15 cellular contexts compared by ENCODE assay signal in the genomic region with DNA sequence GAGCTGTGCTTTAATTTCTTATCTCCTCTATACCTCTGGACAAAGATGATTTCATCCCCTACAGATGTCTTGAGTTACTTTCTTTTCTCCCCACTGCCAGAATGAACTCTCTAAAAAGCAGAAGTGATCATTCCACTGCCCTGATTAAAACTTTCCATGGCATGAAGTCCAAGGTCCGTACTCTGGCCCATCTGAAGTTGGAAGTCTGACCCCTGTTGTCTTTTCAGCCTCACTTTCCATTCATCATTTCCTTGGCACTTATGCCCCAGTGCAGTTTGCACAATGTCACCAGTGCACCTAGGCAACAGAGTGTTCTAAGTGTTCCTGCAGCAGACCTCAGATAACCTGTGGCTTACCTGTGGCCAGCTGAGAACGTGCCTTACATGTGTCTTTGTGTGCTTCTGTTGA.
DNase-seq lines count a peak whose midpoint lies in the region; ATAC-seq, FAIRE-seq and TF ChIP-seq lines count a peak whose summit lies in the region.
"Had no signal": no experiment of that assay in that cellular context is flagged by ENCODE, and none has a peak within 500 bp of the region (broad histone marks: within the 10 kb centered on the region; RNA-seq: fewer than 3 reads in every experiment).

No MANE protein-coding gene starts in this region.

- TF ChIP-seq POLR2A in GM12878 (IDR thresholded peaks at IDR 0.05; ENCODE audit: low read depth, low read length) = no peak

- 0% methylated on average over 2 of the region's 2 CpGs for WGBS in GM12878 (ENCODE audit: insufficient coverage, insufficient replicate concordance, low lambda C conversion rate, missing lambda C conversion rate)
- WGBS in mesendoderm (ENCODE audit: extremely low coverage, insufficient coverage, low lambda C conversion rate) = no CpG with 5 or more reads among the region's 2 CpGs

- H2AK5ac ChIP-seq in mesendoderm (ENCODE audit: low read length) = no peak overlapping the region

- H3K4me3 ChIP-seq in GM12878 (no peak overlapping the region), mesendoderm (ENCODE audit: low read length) (no peak overlapping the region), neural progenitor cell (no peak overlapping the region)
- H3K4me3 ChIP-seq: dorsolateral prefrontal cortex, gastrocnemius medialis, MG63 had no signal

- H4K8ac ChIP-seq in mesendoderm (ENCODE audit: low read depth, low read length) = no peak overlapping the region

- no peak for TF ChIP-seq RAD21 in GM12878 (IDR thresholded peaks at IDR 0.05; ENCODE audit: insufficient read depth, low read depth, low read length)

- H3K4me1 ChIP-seq in GM12878 (ENCODE audit: control insufficient read depth, insufficient read depth, low read length) = peaks cover 8% of the 10 kb centered on the region; the same call in 1 of the 2 replicates
- H3K4me1 ChIP-seq in mesendoderm (ENCODE audit: control insufficient read depth, low read depth, low read length) = peaks cover 2% of the 10 kb centered on the region
- H3K4me1 ChIP-seq in neural progenitor cell = no peaks in the 10 kb centered on the region

- DNase-seq in GM12878 (ENCODE audit: low read depth, low spot score) (peak; percentile 23), progenitor cell of endocrine pancreas (ENCODE audit: low spot score, unreplicated experiment) (no peak), mesendoderm (no peak), neural progenitor cell (ENCODE audit: low spot score) (no peak), mesenteric fat pad (ENCODE audit: low spot score) (no peak)
- DNase-seq in effector CD8-positive, alpha-beta T cell (lab: John Stamatoyannopoulos, UW) = no peak
- DNase-seq: anterior cingulate cortex, dorsolateral prefrontal cortex, gastrocnemius medialis, MG63 had no signal

- H3K18ac ChIP-seq in mesendoderm (ENCODE audit: low read length) = no peak overlapping the region

- no peaks in the 10 kb centered on the region for H3K9me3 Mint-ChIP-seq in progenitor cell of endocrine pancreas (ENCODE audit: low read depth)
- peaks cover 4% of the 10 kb centered on the region for H3K9me3 Mint-ChIP-seq in neural progenitor cell
- H3K9me3 Mint-ChIP-seq: T-helper 1 cell treated with Interleukin-12 subunit alpha and Interleukin-12 subunit beta and Interleukin-4 antibody, amounts not matched to agents 30 μg/mL and 1 μg/mL, for 36 hours had no signal

- no peak for TF ChIP-seq CTCF in GM12878 (IDR thresholded peaks at IDR 0.05 in 2 of 3, conservative IDR thresholded peaks at IDR 0.05 in 1 of 3; ENCODE audit: control insufficient read depth in 2 of 3, extremely low read depth in 1 of 3, insufficient read depth in 1 of 3, low read depth in 3 of 3, low read length in 3 of 3)
- no peak for TF ChIP-seq CTCF in progenitor cell of endocrine pancreas (IDR thresholded peaks at IDR 0.05; ENCODE audit: unreplicated experiment)
- TF ChIP-seq CTCF in neural progenitor cell (IDR thresholded peaks at IDR 0.05) = no peak

- ATAC-seq in GM19372 (IDR thresholded peaks at IDR 0.05; ENCODE audit: low read depth, unreplicated experiment) (peak; percentile 42), HG03342 (IDR thresholded peaks at IDR 0.05; ENCODE audit: unreplicated experiment) (peak; percentile 61), GM12878 (peak; percentile 82)
- ATAC-seq: gastrocnemius medialis had no signal

- peaks cover 6% of the 10 kb centered on the region for H3F3A ChIP-seq in neural progenitor cell (ENCODE audit: low read depth)

- no peak overlapping the region for H3K27ac ChIP-seq in GM12878 (ENCODE audit: control insufficient read depth, insufficient read depth)
- H3K27ac ChIP-seq in mesendoderm (ENCODE audit: low read depth, low read length) = no peak overlapping the region
- no peak overlapping the region for H3K27ac ChIP-seq in neural progenitor cell
- H3K27ac ChIP-seq: dorsolateral prefrontal cortex, gastrocnemius medialis had no signal

- no peak overlapping the region for H4K5ac ChIP-seq in mesendoderm (ENCODE audit: low read length)

- in situ Hi-C loops in GM12878 (cut with MboI) = no loop called here

- H4K20me1 ChIP-seq in GM12878 (ENCODE audit: control insufficient read depth, insufficient read depth) (no peaks in the 10 kb centered on the region), neural progenitor cell (ENCODE audit: low read depth) (no peaks in the 10 kb centered on the region)

- H3K27me3 Mint-ChIP-seq in progenitor cell of endocrine pancreas (no peaks in the 10 kb centered on the region), neural progenitor cell (ENCODE audit: insufficient read depth, low read depth) (no peaks in the 10 kb centered on the region)

- no peaks in the 10 kb centered on the region for H3K9me3 ChIP-seq in GM12878 (replicated peaks; ENCODE audit: control insufficient read depth, insufficient read depth, low read length)
- no peaks in the 10 kb centered on the region for H3K9me3 ChIP-seq in neural progenitor cell (ENCODE audit: low read depth)
- H3K9me3 ChIP-seq: gastrocnemius medialis, MG63 had no signal

- H3K27me3 ChIP-seq in GM12878 (replicated peaks in 1 of 2; ENCODE audit: control insufficient read depth in 2 of 2, insufficient read depth in 2 of 2, low read length in 1 of 2) (no peaks in the 10 kb centered on the region), mesendoderm (ENCODE audit: insufficient read depth, low read length, poor library complexity) (no peaks in the 10 kb centered on the region), neural progenitor cell (no peaks in the 10 kb centered on the region)
- H3K27me3 ChIP-seq: gastrocnemius medialis, MG63 had no signal

- intact Hi-C loops in GM12878 (cut with micrococcal nuclease; ENCODE audit: unreplicated experiment) = loop anchor here (10.0 kb wide), 1 partner anchor 565 kb away; no protein-coding TSS in a partner anchor

- CTCF ChIA-PET in GM12878 (lab: Yijun Ruan, JAX) = interaction anchor here (1.4 kb wide), 1 partner anchor 70 kb away, joined by 4 read pairs; no protein-coding TSS in a partner anchor

- H3K56ac ChIP-seq in mesendoderm (ENCODE audit: low read length) = no peak overlapping the region

- H3K23ac ChIP-seq in mesendoderm (ENCODE audit: low read length) = no peak overlapping the region

- H2BK120ac ChIP-seq in mesendoderm (ENCODE audit: low read depth, low read length) = no peak overlapping the region

- POLR2A ChIA-PET in GM12878 (lab: Charles Lee) = interaction anchor here (0.6 kb wide), 1 partner anchor 221 kb away, joined by 3 read pairs; no protein-coding TSS in a partner anchor

- H3K4me3 Mint-ChIP-seq in progenitor cell of endocrine pancreas (ENCODE audit: low read depth) (no peak overlapping the region), neural progenitor cell (no peak overlapping the region)
- H3K4me3 Mint-ChIP-seq: T-helper 1 cell treated with Interleukin-12 subunit alpha and Interleukin-12 subunit beta and Interleukin-4 antibody, amounts not matched to agents 30 μg/mL and 1 μg/mL, for 36 hours had no signal

- no peak overlapping the region for H2AFZ ChIP-seq in GM12878 (ENCODE audit: control insufficient read depth, low read depth, low read length)
- H2AFZ ChIP-seq in neural progenitor cell (replicated peaks) = no peak overlapping the region

- TF ChIP-seq EP300 in GM12878 (IDR thresholded peaks at IDR 0.05; ENCODE audit: borderline replicate concordance in 1 of 2, control insufficient read depth in 1 of 2, low read depth in 2 of 2, low read length in 2 of 2) = peak in 1 of 2 experiments; percentile 54; a peak in 1 of 4 replicates

- SMC1A ChIA-PET in GM12878 (lab: Charles Lee; ENCODE audit: uncharacterized antibody, unreplicated experiment) = interaction anchor here (1.1 to 5.9 kb wide), 4 partner anchors 11 to 338 kb away, joined by 3 to 29 read pairs (median 9); no protein-coding TSS in a partner anchor

- no peak overlapping the region for H3K4me2 ChIP-seq in GM12878 (ENCODE audit: control insufficient read depth, insufficient read depth)
- H3K4me2 ChIP-seq in mesendoderm (ENCODE audit: low read length) = no peak overlapping the region
- no peak overlapping the region for H3K4me2 ChIP-seq in neural progenitor cell

- BruUV-seq in GM12878 (replicated peaks; lab: Mats Ljungman, UMichigan) = no TSS peak

- H2BK15ac ChIP-seq in mesendoderm (replicated peaks; ENCODE audit: low read depth) = no peak overlapping the region

- H3K9ac ChIP-seq in GM12878 (ENCODE audit: control insufficient read depth, insufficient read depth, low read length) (no peak overlapping the region), mesendoderm (ENCODE audit: low read length) (no peak overlapping the region), neural progenitor cell (no peak overlapping the region)

- peak; percentile 47 for FAIRE-seq in GM12878 (lab: Jason Lieb, UNC)
- FAIRE-seq: GM12892, keratinocyte had no signal

- H3K79me1 ChIP-seq in mesendoderm (ENCODE audit: low read length) = no peaks in the 10 kb centered on the region

- RAD21 ChIA-PET in GM12878 (lab: Charles Lee; ENCODE audit: unreplicated experiment) = no interaction called here

- no peak overlapping the region for H2BK5ac ChIP-seq in mesendoderm (ENCODE audit: low read length)

- no peaks in the 10 kb centered on the region for H3K36me3 ChIP-seq in GM12878 (ENCODE audit: control insufficient read depth in 2 of 2, insufficient read depth in 2 of 2, low read length in 1 of 2)
- no peaks in the 10 kb centered on the region for H3K36me3 ChIP-seq in mesendoderm (ENCODE audit: control insufficient read depth, insufficient read depth, low read length)
- no peaks in the 10 kb centered on the region for H3K36me3 ChIP-seq in neural progenitor cell
- H3K36me3 ChIP-seq: gastrocnemius medialis, MG63 had no signal

- H3K27ac Mint-ChIP-seq in progenitor cell of endocrine pancreas (peak overlapping the region; percentile 39), neural progenitor cell (no peak overlapping the region)
- H3K27ac Mint-ChIP-seq: T-helper 1 cell treated with Interleukin-12 subunit alpha and Interleukin-12 subunit beta and Interleukin-4 antibody, amounts not matched to agents 30 μg/mL and 1 μg/mL, for 36 hours had no signal

- peaks cover 16% of the 10 kb centered on the region for H3K4me1 Mint-ChIP-seq in progenitor cell of endocrine pancreas (ENCODE audit: low read depth)
- H3K4me1 Mint-ChIP-seq in neural progenitor cell = no peaks in the 10 kb centered on the region

- H3K79me2 ChIP-seq in GM12878 (ENCODE audit: control insufficient read depth, insufficient read depth, low read length) (no peaks in the 10 kb centered on the region), mesendoderm (ENCODE audit: control insufficient read depth, insufficient read depth, low read length) (no peaks in the 10 kb centered on the region), neural progenitor cell (ENCODE audit: low read depth) (no peaks in the 10 kb centered on the region)

- H3K36me3 Mint-ChIP-seq in progenitor cell of endocrine pancreas (ENCODE audit: insufficient read depth) = peaks cover 32% of the 10 kb centered on the region
- H3K36me3 Mint-ChIP-seq in neural progenitor cell = peaks cover 4% of the 10 kb centered on the region

- H3K4ac ChIP-seq in mesendoderm (ENCODE audit: low read depth, low read length) = no peak overlapping the region

TF ChIP-seq in GM12878, 131 proteins besides CTCF, POLR2A, EP300 and RAD21 (continues in another document):
- TF ChIP-seq IKZF2 (IDR thresholded peaks at IDR 0.05) = peak; percentile 88 to 93
- no peak for TF ChIP-seq SIX5 (IDR thresholded peaks at IDR 0.05; ENCODE audit: low read depth, low read length, severe bottlenecking)
- no peak for TF ChIP-seq SP1 (IDR thresholded peaks at IDR 0.05; ENCODE audit: low read depth, low read length)
